1 cellular context compared by ENCODE assay signal in genomic region chr1:10236405-10237156, GRCh38.
TF ChIP-seq lines count a peak whose summit lies in the region.

No MANE protein-coding gene starts in this region.

TF ChIP-seq in SK-N-SH treated with all-trans-retinoic acid at 6 μM for 48 hours, 23 proteins besides CTCF, POLR2A, EP300 and RAD21 (continued from another document):
- TF ChIP-seq TSHZ2 (CRISPR knock-in tag; IDR thresholded peaks at IDR 0.05) (no peak), ZNF70 (CRISPR knock-in tag; IDR thresholded peaks at IDR 0.05) (no peak), ESRRG (CRISPR knock-in tag; IDR thresholded peaks at IDR 0.05) (no peak), OSR1 (CRISPR knock-in tag; IDR thresholded peaks at IDR 0.05) (no peak), ISL1 (CRISPR knock-in tag; IDR thresholded peaks at IDR 0.05) (no peak), GLIS3 (CRISPR knock-in tag; IDR thresholded peaks at IDR 0.05) (no peak)
- TF ChIP-seq, protein P1, sequence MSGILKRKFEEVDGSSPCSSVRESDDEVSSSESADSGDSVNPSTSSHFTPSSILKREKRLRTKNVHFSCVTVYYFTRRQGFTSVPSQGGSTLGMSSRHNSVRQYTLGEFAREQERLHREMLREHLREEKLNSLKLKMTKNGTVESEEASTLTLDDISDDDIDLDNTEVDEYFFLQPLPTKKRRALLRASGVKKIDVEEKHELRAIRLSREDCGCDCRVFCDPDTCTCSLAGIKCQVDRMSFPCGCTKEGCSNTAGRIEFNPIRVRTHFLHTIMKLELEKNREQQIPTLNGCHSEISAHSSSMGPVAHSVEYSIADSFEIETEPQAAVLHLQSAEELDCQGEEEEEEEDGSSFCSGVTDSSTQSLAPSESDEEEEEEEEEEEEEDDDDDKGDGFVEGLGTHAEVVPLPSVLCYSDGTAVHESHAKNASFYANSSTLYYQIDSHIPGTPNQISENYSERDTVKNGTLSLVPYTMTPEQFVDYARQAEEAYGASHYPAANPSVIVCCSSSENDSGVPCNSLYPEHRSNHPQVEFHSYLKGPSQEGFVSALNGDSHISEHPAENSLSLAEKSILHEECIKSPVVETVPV (CRISPR knock-in tag; IDR thresholded peaks at IDR 0.05) = no peak
